8 cellular contexts compared by ENCODE assay signal in genomic region chr6:33204165-33204414, GRCh38. TPM values are rescaled to one million over a fixed set of nuclear protein-coding genes. Genes with fewer than 3 reads are reported as not detected.
DNase-seq lines count a peak whose midpoint lies in the region; ATAC-seq and TF ChIP-seq lines count a peak whose summit lies in the region.

No MANE protein-coding gene starts in this region.

- in situ Hi-C loops in astrocyte of the cerebellum (cut with HindIII; ENCODE audit: low sequenced_read_pairs): no loop called here

- H3K27ac ChIP-seq in heart left ventricle: peak overlapping the region in 4 of 12 donors; percentile 63 to 78 (median 66)
- H3K27ac ChIP-seq in mucosa of rectum (ENCODE audit: low read depth in 2 of 2, low read length in 2 of 2): peak overlapping the region in 1 of 2 donors; percentile 80
- H3K27ac ChIP-seq in upper lobe of left lung: no peak overlapping the region

- intact Hi-C loops in heart left ventricle (cut with DNase I) (loop anchor here in 2 of 10 donors (5.0 to 10.0 kb wide), 3 partner anchors 43 to 1009 kb away; partner anchors contain the start of genes GPSM3 (in 1 of the 2), PBX2 (in 1 of the 2) and PHF1 (in 1 of the 2)), Right ventricle myocardium inferior (cut with DNase I) (loop anchor here (5.0 to 10.0 kb wide), 2 partner anchors 232 to 1009 kb away; partner anchors contain the start of genes GPSM3 and PBX2)

- TF ChIP-seq CTCF in heart left ventricle (IDR thresholded peaks at IDR 0.05): no peak
- no peak for TF ChIP-seq CTCF in astrocyte of the cerebellum (IDR thresholded peaks at IDR 0.05; ENCODE audit: low read depth, low read length, missing control alignments)
- TF ChIP-seq CTCF in upper lobe of left lung (IDR thresholded peaks at IDR 0.05): no peak

- no peak for ATAC-seq in heart left ventricle
- ATAC-seq in Right ventricle myocardium inferior: no peak
- no peak for ATAC-seq in upper lobe of left lung (ENCODE audit: low FRiP score in 2 of 2)
- ATAC-seq in HG03159 (IDR thresholded peaks at IDR 0.05; ENCODE audit: unreplicated experiment): no peak
- no peak for ATAC-seq in HG02981 (IDR thresholded peaks at IDR 0.05; ENCODE audit: unreplicated experiment)

- TF ChIP-seq POLR2A in heart left ventricle (IDR thresholded peaks at IDR 0.05) (no peak), upper lobe of left lung (IDR thresholded peaks at IDR 0.05) (no peak)

- H3K36me3 ChIP-seq in heart left ventricle: peaks cover 0 to 27% (median 21%) of the 10 kb centered on the region in 9 donors
- peaks cover 21 to 24% of the 10 kb centered on the region in 2 donors for H3K36me3 ChIP-seq in mucosa of rectum (ENCODE audit: control insufficient read depth in 2 of 2, insufficient read depth in 2 of 2, low read length in 2 of 2)
- H3K36me3 ChIP-seq in upper lobe of left lung: peaks cover 9 to 22% (median 19%) of the 10 kb centered on the region in 4 donors

- no peak for TF ChIP-seq EP300 in upper lobe of left lung (IDR thresholded peaks at IDR 0.05)

- H3K9ac ChIP-seq in mucosa of rectum (ENCODE audit: low read depth in 1 of 2, low read length in 2 of 2): no peak overlapping the region

- 2 to 11% (median 9%) methylated on average over 4 of the region's 4 CpGs for WGBS in heart left ventricle, 4 donors
- 7 to 10% methylated on average over 4 of the region's 4 CpGs for WGBS in upper lobe of left lung, 2 donors

- DNase-seq in heart left ventricle (no peak), Right ventricle myocardium inferior (ENCODE audit: missing footprints) (no peak), astrocyte of the cerebellum (ENCODE audit: low read depth) (no peak), upper lobe of left lung (no peak), ecto neural progenitor cell (ENCODE audit: low spot score) (no peak)

- H3K4me3 ChIP-seq in heart left ventricle (peak overlapping the region in 11 of 12 donors; percentile 35 to 95 (median 69)), astrocyte of the cerebellum (ENCODE audit: low read depth, low read length) (peak overlapping the region; percentile 72), mucosa of rectum (ENCODE audit: low read length in 2 of 2) (peak overlapping the region; percentile 83 to 85), upper lobe of left lung (peak overlapping the region in 3 of 4 donors; percentile 63 to 80 (median 78))

- no peaks in the 10 kb centered on the region for H3K27me3 ChIP-seq in heart left ventricle
- no peaks in the 10 kb centered on the region for H3K27me3 ChIP-seq in mucosa of rectum (ENCODE audit: control insufficient read depth in 2 of 2, insufficient read depth in 2 of 2, low read length in 2 of 2)
- no peaks in the 10 kb centered on the region for H3K27me3 ChIP-seq in upper lobe of left lung

- H3K9me3 ChIP-seq in heart left ventricle (no peaks in the 10 kb centered on the region), mucosa of rectum (ENCODE audit: control insufficient read depth in 2 of 2, low read length in 2 of 2) (no peaks in the 10 kb centered on the region), upper lobe of left lung (no peaks in the 10 kb centered on the region)

- peaks cover 10 to 64% (median 45%) of the 10 kb centered on the region in 12 donors for H3K4me1 ChIP-seq in heart left ventricle
- H3K4me1 ChIP-seq in mucosa of rectum (ENCODE audit: control insufficient read depth in 2 of 2, insufficient read depth in 2 of 2, low read length in 2 of 2): peaks cover 40 to 43% of the 10 kb centered on the region in 2 donors
- H3K4me1 ChIP-seq in upper lobe of left lung: peaks cover 50 to 73% (median 51%) of the 10 kb centered on the region in 4 donors

RNA-seq across cellular contexts. Expression of gene HSD17B8, which starts 0.4 kb away (rescaled TPM):
- total RNA-seq in heart left ventricle (10 to 100 TPM; 15.8 to 31.7 (median 18.8) TPM), Right ventricle myocardium inferior (25.0 TPM), upper lobe of left lung (10 to 100 TPM in 5 of 6 donors, 1 to 10 TPM in 1; 8.2 to 39.3 (median 28.7) TPM)
- polyA plus RNA-seq in heart left ventricle: 10 to 100 TPM; 16.7 to 17.9 TPM

RNA-seq across cellular contexts. Expression of gene SLC39A7, which starts 3.4 kb away (rescaled TPM):
- total RNA-seq in heart left ventricle: 10 to 100 TPM; 42.4 to 70.4 (median 55.3) TPM
- polyA plus RNA-seq in heart left ventricle: 100 to 1,000 TPM in 1 of 2 donors, 10 to 100 TPM in 1; 39.9 to 197 TPM
- 55.4 TPM for total RNA-seq in Right ventricle myocardium inferior
- total RNA-seq in upper lobe of left lung: 100 to 1,000 TPM in 2 of 6 donors, 10 to 100 TPM in 4; 37.7 to 104 (median 86.7) TPM

RNA-seq across cellular contexts. Expression of gene RXRB, which starts 3.6 kb away (rescaled TPM):
- total RNA-seq in heart left ventricle: 10 to 100 TPM; 20.7 to 39.6 (median 33.4) TPM
- polyA plus RNA-seq in heart left ventricle: 10 to 100 TPM; 24.6 to 29.8 TPM
- total RNA-seq in Right ventricle myocardium inferior: 39.3 TPM
- 10 to 100 TPM; 19.3 to 67.1 (median 48.4) TPM for total RNA-seq in upper lobe of left lung

RNA-seq across cellular contexts. Expression of gene RING1, which starts 4.2 kb away (rescaled TPM):
- 10 to 100 TPM in 8 of 9 donors, 1 to 10 TPM in 1; 8.4 to 32.2 (median 27.3) TPM for total RNA-seq in heart left ventricle
- polyA plus RNA-seq in heart left ventricle: 10 to 100 TPM; 26.2 to 36.9 TPM
- total RNA-seq in Right ventricle myocardium inferior: 27.7 TPM
- total RNA-seq in upper lobe of left lung: 10 to 100 TPM; 17.9 to 50.6 (median 40.4) TPM

RNA-seq across cellular contexts. Expression of gene COL11A2, which starts 11.8 kb away (rescaled TPM):
- total RNA-seq in heart left ventricle (1 to 10 TPM in 4 of 9 donors, under 1 TPM in 5; 0.42 to 2.3 (median 0.93) TPM), Right ventricle myocardium inferior (1.1 TPM), upper lobe of left lung (1 to 10 TPM in 2 of 6 donors, under 1 TPM in 4; 0.20 to 2.1 (median 0.74) TPM)
- polyA plus RNA-seq in heart left ventricle: 1 to 10 TPM in 1 of 2 donors, under 1 TPM in 1; 0.39 to 4.9 TPM
